In genomic region chr3:128616516-128617269, GRCh38 we compare ENCODE assay signal across 8 cellular contexts. TPM values are rescaled to one million over a fixed set of nuclear protein-coding genes. Genes with fewer than 3 reads are reported as not detected.
DNase-seq lines count a peak whose midpoint lies in the region; ATAC-seq and TF ChIP-seq lines count a peak whose summit lies in the region.

No MANE protein-coding gene starts in this region.

- H3K4me1 ChIP-seq in adipocyte (ENCODE audit: control insufficient read depth, insufficient read depth, low read length) (peaks cover 24% of the 10 kb centered on the region), mesodermal cell (ENCODE audit: control insufficient read depth, insufficient read depth, low read length, poor library complexity, severe bottlenecking) (peaks cover 22% of the 10 kb centered on the region), vagina (peaks cover 22% of the 10 kb centered on the region)

- ATAC-seq in left ventricle myocardium superior (peak; percentile 0), Right ventricle myocardium inferior (no peak), HG02610 (IDR thresholded peaks at IDR 0.05; ENCODE audit: unreplicated experiment) (no peak)

- H3K27ac ChIP-seq in mesodermal cell (ENCODE audit: low read depth, low read length, severe bottlenecking) (peak overlapping the region; percentile 45), vagina (peak overlapping the region; percentile 95)

- TF ChIP-seq CTCF in vagina (IDR thresholded peaks at IDR 0.05) = no peak

- TF ChIP-seq POLR2A in vagina (IDR thresholded peaks at IDR 0.05) = no peak

- intact Hi-C loops in left ventricle myocardium superior (cut with micrococcal nuclease) = no loop called here
- intact Hi-C loops in Right ventricle myocardium inferior (cut with DNase I) = loop anchor here (2.0 to 5.0 kb wide), 2 partner anchors 64 to 231 kb away; no protein-coding TSS in a partner anchor
- intact Hi-C loops in vagina (cut with DNase I) = loop anchor here (10.0 kb wide), 1 partner anchor 178 kb away; no protein-coding TSS in a partner anchor

- H3K36me3 ChIP-seq in adipocyte (ENCODE audit: control insufficient read depth, insufficient read depth, low read length, severe bottlenecking) (peaks cover 35% of the 10 kb centered on the region), mesodermal cell (ENCODE audit: control insufficient read depth, insufficient read depth, low read length) (peaks cover 69% of the 10 kb centered on the region), vagina (peaks cover 0 to 17% of the 10 kb centered on the region in 2 donors)

- no peaks in the 10 kb centered on the region for H3K9me3 ChIP-seq in adipocyte (ENCODE audit: control insufficient read depth, low read length)
- H3K9me3 ChIP-seq in mesodermal cell (ENCODE audit: control insufficient read depth, low read length) = no peaks in the 10 kb centered on the region
- no peaks in the 10 kb centered on the region for H3K9me3 ChIP-seq in vagina

- 97% methylated on average over 11 to 12 of the region's 16 CpGs for WGBS in mesodermal cell (ENCODE audit: insufficient coverage in 2 of 2), 2 experiments

- H3K4me3 ChIP-seq in adipocyte (ENCODE audit: low read length) = peak overlapping the region; percentile 85
- H3K4me3 ChIP-seq in mesodermal cell (ENCODE audit: extremely low read depth, insufficient read depth, low read length, poor library complexity, severe bottlenecking) = no peak overlapping the region
- H3K4me3 ChIP-seq in vagina = peak overlapping the region; percentile 57 to 80

- peak overlapping the region; percentile 92 for H3K9ac ChIP-seq in adipocyte (ENCODE audit: low read length)

- no peaks in the 10 kb centered on the region for H3K27me3 ChIP-seq in adipocyte (replicated peaks; ENCODE audit: control insufficient read depth, insufficient read depth, low read length)
- no peaks in the 10 kb centered on the region for H3K27me3 ChIP-seq in vagina

- DNase-seq in left ventricle myocardium superior (no peak), Right ventricle myocardium inferior (ENCODE audit: missing footprints) (no peak), adipocyte (ENCODE audit: low read depth) (no peak), vagina (ENCODE audit: extremely low spot score in 2 of 2) (no peak), NCI-H146 treated with DMSO at 0.1 percent for 48 hours (lab: John Stamatoyannopoulos, UW; ENCODE audit: unreplicated experiment) (no peak)
- DNase-seq in stimulated activated CD4-positive, alpha-beta T cell treated with anti-CD3 and anti-CD28 coated beads, Interleukin-4, amount 100 ng/mL, for 1 hour = no peak

RNA-seq across cellular contexts. Expression of gene RPN1, which starts 33.9 kb away (rescaled TPM):
- total RNA-seq in left ventricle myocardium superior (104 TPM), Right ventricle myocardium inferior (119 TPM), vagina (149 TPM)
- polyA plus RNA-seq in mesodermal cell (2013, experiment 1 of 2) = 329 TPM
- polyA plus RNA-seq in mesodermal cell (2013, experiment 2 of 2) = 277 TPM
